ENCODE assay signal across 19 cellular contexts in the genomic region with DNA sequence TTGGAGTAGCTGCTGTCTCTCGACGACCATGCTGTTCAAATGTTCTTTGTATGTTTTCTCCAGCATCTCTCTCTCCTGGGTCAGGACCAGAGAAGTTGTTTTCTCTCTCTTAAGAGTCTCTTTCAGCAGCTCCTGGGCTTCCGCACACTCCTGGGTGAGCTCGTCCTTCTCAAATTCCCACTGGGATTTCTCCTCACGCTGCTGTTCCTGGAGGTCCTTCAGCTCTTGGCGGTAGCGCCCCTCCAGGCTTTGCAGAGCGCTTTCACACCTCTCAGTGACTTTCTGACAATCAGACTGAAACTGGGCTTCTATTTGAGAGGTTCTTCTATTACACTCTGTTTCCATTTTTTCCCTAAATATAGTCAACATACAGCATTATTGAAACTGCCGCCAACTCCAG.
"Had no signal": no experiment of that assay in that cellular context is flagged by ENCODE, and none has a peak within 500 bp of the region (broad histone marks: within the 10 kb centered on the region; RNA-seq: fewer than 3 reads in every experiment).

No MANE protein-coding gene starts in this region.

- H3K9me3 Mint-ChIP-seq: activated B cell treated with CpG ODN at 0.5 μM for 24 hours; activated CD4-positive, alpha-beta memory T cell treated with anti-CD3 and anti-CD28 coated beads for 36 hours; activated T-helper 1 cell treated with anti-CD3 and anti-CD28 coated beads, Interleukin-12 subunit alpha, Interleukin-12 subunit beta, Interleukin-2, Interleukin-4 antibody, amounts not matched to agents 30 ng/mL and 10 ng/mL and 1 ng/mL, durations not matched to agents 14 hours and 24 hours and 36 hours; dendritic cell treated with granulocyte-macrophage colony-stimulating factor and Interleukin-4, amounts not matched to agents 40 ng/mL and 50 ng/mL, for 4 days; natural killer cell treated with Interleukin-12 subunit alpha and Interleukin-12 subunit beta and Interleukin-15 and Interleukin-18, amount 100 ng/mL, for 72 hours; T-cell had no signal

- H3K4me1 ChIP-seq: esophagus squamous epithelium, tibial nerve had no signal

- ATAC-seq: natural killer cell treated with Interleukin-12 subunit alpha and Interleukin-12 subunit beta and Interleukin-15 and Interleukin-18, amount 100 ng/mL, for 72 hours; T-cell had no signal

- H3K27ac Mint-ChIP-seq: activated B cell treated with CpG ODN at 0.5 μM for 24 hours; activated CD4-positive, alpha-beta memory T cell treated with anti-CD3 and anti-CD28 coated beads for 36 hours; activated naive CD8-positive, alpha-beta T cell; activated T-helper 1 cell treated with anti-CD3 and anti-CD28 coated beads, Interleukin-12 subunit alpha, Interleukin-12 subunit beta, Interleukin-2, Interleukin-4 antibody, amounts not matched to agents 30 ng/mL and 10 ng/mL and 1 ng/mL, durations not matched to agents 14 hours and 24 hours and 36 hours; dendritic cell treated with granulocyte-macrophage colony-stimulating factor and Interleukin-4, amounts not matched to agents 40 ng/mL and 50 ng/mL, for 4 days; natural killer cell treated with Interleukin-12 subunit alpha and Interleukin-12 subunit beta and Interleukin-15 and Interleukin-18, amount 100 ng/mL, for 72 hours; T-cell had no signal

- H3K4me3 Mint-ChIP-seq: activated B cell treated with CpG ODN at 0.5 μM for 24 hours; activated CD4-positive, alpha-beta memory T cell treated with anti-CD3 and anti-CD28 coated beads for 36 hours; activated naive CD8-positive, alpha-beta T cell; activated T-helper 1 cell treated with anti-CD3 and anti-CD28 coated beads, Interleukin-12 subunit alpha, Interleukin-12 subunit beta, Interleukin-2, Interleukin-4 antibody, amounts not matched to agents 30 ng/mL and 10 ng/mL and 1 ng/mL, durations not matched to agents 14 hours and 24 hours and 36 hours; dendritic cell treated with granulocyte-macrophage colony-stimulating factor and Interleukin-4, amounts not matched to agents 40 ng/mL and 50 ng/mL, for 4 days; natural killer cell treated with Interleukin-12 subunit alpha and Interleukin-12 subunit beta and Interleukin-15 and Interleukin-18, amount 100 ng/mL, for 72 hours; T-cell had no signal

- H3K9me3 ChIP-seq: esophagus squamous epithelium, tibial nerve had no signal

- H3K4me3 ChIP-seq: esophagus squamous epithelium, lung, tibial nerve had no signal

- DNase-seq: activated B cell treated with CpG ODN at 0.5 μM for 24 hours; activated CD4-positive, alpha-beta memory T cell treated with anti-CD3 and anti-CD28 coated beads for 36 hours; activated CD4-positive, alpha-beta T cell treated with anti-CD3 and anti-CD28 coated beads for 4 hours; activated T-cell treated with anti-CD3 and anti-CD28 coated beads for 4 hours; amygdala; cerebellar nuclear complex; effector memory CD4-positive, alpha-beta T cell; esophagus squamous epithelium; left cardiac atrium; stimulated activated CD4-positive, alpha-beta T cell treated with anti-CD3 and anti-CD28 coated beads, Interleukin-2, amount 100 ng/mL, for 24 hours; stimulated activated naive CD4-positive, alpha-beta T cell treated with Interleukin-2 at 50 U/mL for 16 hours; T-cell; T-helper 9 cell had no signal

- H3K27ac ChIP-seq: esophagus squamous epithelium, tibial nerve had no signal

- H3K27me3 Mint-ChIP-seq: activated B cell treated with CpG ODN at 0.5 μM for 24 hours; activated CD4-positive, alpha-beta memory T cell treated with anti-CD3 and anti-CD28 coated beads for 36 hours; activated naive CD8-positive, alpha-beta T cell; dendritic cell treated with granulocyte-macrophage colony-stimulating factor and Interleukin-4, amounts not matched to agents 40 ng/mL and 50 ng/mL, for 4 days; natural killer cell treated with Interleukin-12 subunit alpha and Interleukin-12 subunit beta and Interleukin-15 and Interleukin-18, amount 100 ng/mL, for 72 hours; T-cell had no signal

- H3K27me3 ChIP-seq: esophagus squamous epithelium, tibial nerve had no signal
